1 cellular context compared by ENCODE assay signal in the genomic region with DNA sequence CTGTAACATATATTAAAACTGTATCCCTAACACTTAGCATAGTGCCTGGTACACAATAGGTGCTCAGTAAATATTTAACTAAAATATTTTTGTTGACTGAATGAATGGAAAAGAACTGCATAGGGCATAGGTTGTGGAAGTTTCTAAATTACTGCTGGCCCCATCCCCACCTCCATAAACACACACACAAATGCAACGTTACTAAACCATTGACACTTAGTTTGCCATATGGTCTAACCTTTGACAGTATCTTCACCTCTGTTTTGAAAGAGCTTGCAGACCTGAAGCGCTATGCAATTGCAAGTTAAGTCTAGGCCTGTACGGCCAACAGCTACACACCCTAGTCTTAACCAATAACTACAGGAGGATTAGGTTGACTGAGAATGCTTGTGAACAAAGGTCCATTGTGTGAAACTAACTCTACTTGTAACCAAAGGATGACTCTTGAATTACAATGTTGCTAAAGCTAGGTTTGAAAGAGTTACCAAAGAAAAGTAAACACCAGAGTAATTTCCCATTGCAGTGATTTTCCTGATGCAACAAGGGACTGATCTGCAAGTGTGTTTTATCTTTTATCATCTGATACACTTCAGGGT.
TF ChIP-seq lines count a peak whose summit lies in the region.

No MANE protein-coding gene starts in this region.

TF ChIP-seq in HepG2, 621 proteins besides CTCF, POLR2A, EP300 and RAD21 (continued from another document and continues in another):
- TF ChIP-seq, protein P1, sequence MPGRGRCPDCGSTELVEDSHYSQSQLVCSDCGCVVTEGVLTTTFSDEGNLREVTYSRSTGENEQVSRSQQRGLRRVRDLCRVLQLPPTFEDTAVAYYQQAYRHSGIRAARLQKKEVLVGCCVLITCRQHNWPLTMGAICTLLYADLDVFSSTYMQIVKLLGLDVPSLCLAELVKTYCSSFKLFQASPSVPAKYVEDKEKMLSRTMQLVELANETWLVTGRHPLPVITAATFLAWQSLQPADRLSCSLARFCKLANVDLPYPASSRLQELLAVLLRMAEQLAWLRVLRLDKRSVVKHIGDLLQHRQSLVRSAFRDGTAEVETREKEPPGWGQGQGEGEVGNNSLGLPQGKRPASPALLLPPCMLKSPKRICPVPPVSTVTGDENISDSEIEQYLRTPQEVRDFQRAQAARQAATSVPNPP (CRISPR knock-in tag; IDR thresholded peaks at IDR 0.05): 0 out of 2 replicates have a peak, but pooled peaks have one; percentile 42
- TF ChIP-seq HDAC1 (CRISPR knock-in tag; IDR thresholded peaks at IDR 0.05): peak; percentile 76
- no peak for TF ChIP-seq GABPA (IDR thresholded peaks at IDR 0.05; ENCODE audit: low read depth, low read length)
- TF ChIP-seq GABPA (CRISPR knock-in tag; IDR thresholded peaks at IDR 0.05; ENCODE audit: low read depth): peak; percentile 39; the same call in 1 of the 2 replicates
- TF ChIP-seq, protein P2, sequence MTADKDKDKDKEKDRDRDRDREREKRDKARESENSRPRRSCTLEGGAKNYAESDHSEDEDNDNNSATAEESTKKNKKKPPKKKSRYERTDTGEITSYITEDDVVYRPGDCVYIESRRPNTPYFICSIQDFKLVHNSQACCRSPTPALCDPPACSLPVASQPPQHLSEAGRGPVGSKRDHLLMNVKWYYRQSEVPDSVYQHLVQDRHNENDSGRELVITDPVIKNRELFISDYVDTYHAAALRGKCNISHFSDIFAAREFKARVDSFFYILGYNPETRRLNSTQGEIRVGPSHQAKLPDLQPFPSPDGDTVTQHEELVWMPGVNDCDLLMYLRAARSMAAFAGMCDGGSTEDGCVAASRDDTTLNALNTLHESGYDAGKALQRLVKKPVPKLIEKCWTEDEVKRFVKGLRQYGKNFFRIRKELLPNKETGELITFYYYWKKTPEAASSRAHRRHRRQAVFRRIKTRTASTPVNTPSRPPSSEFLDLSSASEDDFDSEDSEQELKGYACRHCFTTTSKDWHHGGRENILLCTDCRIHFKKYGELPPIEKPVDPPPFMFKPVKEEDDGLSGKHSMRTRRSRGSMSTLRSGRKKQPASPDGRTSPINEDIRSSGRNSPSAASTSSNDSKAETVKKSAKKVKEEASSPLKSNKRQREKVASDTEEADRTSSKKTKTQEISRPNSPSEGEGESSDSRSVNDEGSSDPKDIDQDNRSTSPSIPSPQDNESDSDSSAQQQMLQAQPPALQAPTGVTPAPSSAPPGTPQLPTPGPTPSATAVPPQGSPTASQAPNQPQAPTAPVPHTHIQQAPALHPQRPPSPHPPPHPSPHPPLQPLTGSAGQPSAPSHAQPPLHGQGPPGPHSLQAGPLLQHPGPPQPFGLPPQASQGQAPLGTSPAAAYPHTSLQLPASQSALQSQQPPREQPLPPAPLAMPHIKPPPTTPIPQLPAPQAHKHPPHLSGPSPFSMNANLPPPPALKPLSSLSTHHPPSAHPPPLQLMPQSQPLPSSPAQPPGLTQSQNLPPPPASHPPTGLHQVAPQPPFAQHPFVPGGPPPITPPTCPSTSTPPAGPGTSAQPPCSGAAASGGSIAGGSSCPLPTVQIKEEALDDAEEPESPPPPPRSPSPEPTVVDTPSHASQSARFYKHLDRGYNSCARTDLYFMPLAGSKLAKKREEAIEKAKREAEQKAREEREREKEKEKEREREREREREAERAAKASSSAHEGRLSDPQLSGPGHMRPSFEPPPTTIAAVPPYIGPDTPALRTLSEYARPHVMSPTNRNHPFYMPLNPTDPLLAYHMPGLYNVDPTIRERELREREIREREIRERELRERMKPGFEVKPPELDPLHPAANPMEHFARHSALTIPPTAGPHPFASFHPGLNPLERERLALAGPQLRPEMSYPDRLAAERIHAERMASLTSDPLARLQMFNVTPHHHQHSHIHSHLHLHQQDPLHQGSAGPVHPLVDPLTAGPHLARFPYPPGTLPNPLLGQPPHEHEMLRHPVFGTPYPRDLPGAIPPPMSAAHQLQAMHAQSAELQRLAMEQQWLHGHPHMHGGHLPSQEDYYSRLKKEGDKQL (CRISPR knock-in tag; IDR thresholded peaks at IDR 0.05; ENCODE audit: low read depth): peak; percentile 45; the same call in 1 of the 2 replicates
- TF ChIP-seq FOXP1 (IDR thresholded peaks at IDR 0.05): no peak
- TF ChIP-seq FOXP1 (CRISPR knock-in tag; IDR thresholded peaks at IDR 0.05): peak; percentile 49; the same call in 1 of the 2 replicates
- TF ChIP-seq MIER3 (CRISPR knock-in tag; IDR thresholded peaks at IDR 0.05; ENCODE audit: borderline replicate concordance): no peak
- 0 out of 4 replicates have a peak, but pooled peaks have one; percentile 33 to 43 for TF ChIP-seq NR2F1 (CRISPR knock-in tag; IDR thresholded peaks at IDR 0.05)
- TF ChIP-seq, protein P3, sequence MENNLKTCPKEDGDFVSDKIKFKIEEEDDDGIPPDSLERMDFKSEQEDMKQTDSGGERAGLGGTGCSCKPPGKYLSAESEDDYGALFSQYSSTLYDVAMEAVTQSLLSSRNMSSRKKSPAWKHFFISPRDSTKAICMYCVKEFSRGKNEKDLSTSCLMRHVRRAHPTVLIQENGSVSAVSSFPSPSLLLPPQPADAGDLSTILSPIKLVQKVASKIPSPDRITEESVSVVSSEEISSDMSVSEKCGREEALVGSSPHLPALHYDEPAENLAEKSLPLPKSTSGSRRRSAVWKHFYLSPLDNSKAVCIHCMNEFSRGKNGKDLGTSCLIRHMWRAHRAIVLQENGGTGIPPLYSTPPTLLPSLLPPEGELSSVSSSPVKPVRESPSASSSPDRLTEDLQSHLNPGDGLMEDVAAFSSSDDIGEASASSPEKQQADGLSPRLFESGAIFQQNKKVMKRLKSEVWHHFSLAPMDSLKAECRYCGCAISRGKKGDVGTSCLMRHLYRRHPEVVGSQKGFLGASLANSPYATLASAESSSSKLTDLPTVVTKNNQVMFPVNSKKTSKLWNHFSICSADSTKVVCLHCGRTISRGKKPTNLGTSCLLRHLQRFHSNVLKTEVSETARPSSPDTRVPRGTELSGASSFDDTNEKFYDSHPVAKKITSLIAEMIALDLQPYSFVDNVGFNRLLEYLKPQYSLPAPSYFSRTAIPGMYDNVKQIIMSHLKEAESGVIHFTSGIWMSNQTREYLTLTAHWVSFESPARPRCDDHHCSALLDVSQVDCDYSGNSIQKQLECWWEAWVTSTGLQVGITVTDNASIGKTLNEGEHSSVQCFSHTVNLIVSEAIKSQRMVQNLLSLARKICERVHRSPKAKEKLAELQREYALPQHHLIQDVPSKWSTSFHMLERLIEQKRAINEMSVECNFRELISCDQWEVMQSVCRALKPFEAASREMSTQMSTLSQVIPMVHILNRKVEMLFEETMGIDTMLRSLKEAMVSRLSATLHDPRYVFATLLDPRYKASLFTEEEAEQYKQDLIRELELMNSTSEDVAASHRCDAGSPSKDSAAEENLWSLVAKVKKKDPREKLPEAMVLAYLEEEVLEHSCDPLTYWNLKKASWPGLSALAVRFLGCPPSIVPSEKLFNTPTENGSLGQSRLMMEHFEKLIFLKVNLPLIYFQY (CRISPR knock-in tag; IDR thresholded peaks at IDR 0.05; ENCODE audit: borderline replicate concordance): no peak
- TF ChIP-seq, protein P4, sequence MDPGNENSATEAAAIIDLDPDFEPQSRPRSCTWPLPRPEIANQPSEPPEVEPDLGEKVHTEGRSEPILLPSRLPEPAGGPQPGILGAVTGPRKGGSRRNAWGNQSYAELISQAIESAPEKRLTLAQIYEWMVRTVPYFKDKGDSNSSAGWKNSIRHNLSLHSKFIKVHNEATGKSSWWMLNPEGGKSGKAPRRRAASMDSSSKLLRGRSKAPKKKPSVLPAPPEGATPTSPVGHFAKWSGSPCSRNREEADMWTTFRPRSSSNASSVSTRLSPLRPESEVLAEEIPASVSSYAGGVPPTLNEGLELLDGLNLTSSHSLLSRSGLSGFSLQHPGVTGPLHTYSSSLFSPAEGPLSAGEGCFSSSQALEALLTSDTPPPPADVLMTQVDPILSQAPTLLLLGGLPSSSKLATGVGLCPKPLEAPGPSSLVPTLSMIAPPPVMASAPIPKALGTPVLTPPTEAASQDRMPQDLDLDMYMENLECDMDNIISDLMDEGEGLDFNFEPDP (CRISPR knock-in tag; conservative IDR thresholded peaks at IDR 0.05): no peak
- peak; percentile 43; the same call in 1 of the 2 replicates for TF ChIP-seq EHMT2 (IDR thresholded peaks at IDR 0.05; ENCODE audit: borderline replicate concordance, low read depth, low read length)
- no peak for TF ChIP-seq ZSCAN20 (CRISPR knock-in tag; IDR thresholded peaks at IDR 0.05; ENCODE audit: borderline replicate concordance)
- TF ChIP-seq ZNF232 (CRISPR knock-in tag; IDR thresholded peaks at IDR 0.05; ENCODE audit: borderline replicate concordance): no peak
- 0 out of 2 replicates have a peak, but pooled peaks have one; percentile 8 for TF ChIP-seq RARA (CRISPR knock-in tag; IDR thresholded peaks at IDR 0.05)
- TF ChIP-seq CHD4 (IDR thresholded peaks at IDR 0.05; ENCODE audit: borderline replicate concordance, low read length): 0 out of 2 replicates have a peak, but pooled peaks have one; percentile 24
- TF ChIP-seq ZFX (CRISPR knock-in tag; IDR thresholded peaks at IDR 0.05; ENCODE audit: low read depth): peak; percentile 59
- TF ChIP-seq ZNF761 (CRISPR knock-in tag; conservative IDR thresholded peaks at IDR 0.05): no peak
- TF ChIP-seq ZNF720 (CRISPR knock-in tag; IDR thresholded peaks at IDR 0.05): no peak
- no peak for TF ChIP-seq ZNF160 (CRISPR knock-in tag; IDR thresholded peaks at IDR 0.05)
- no peak for TF ChIP-seq ZBTB3 (CRISPR knock-in tag; IDR thresholded peaks at IDR 0.05; ENCODE audit: borderline replicate concordance, low read depth)
- TF ChIP-seq, protein P5, sequence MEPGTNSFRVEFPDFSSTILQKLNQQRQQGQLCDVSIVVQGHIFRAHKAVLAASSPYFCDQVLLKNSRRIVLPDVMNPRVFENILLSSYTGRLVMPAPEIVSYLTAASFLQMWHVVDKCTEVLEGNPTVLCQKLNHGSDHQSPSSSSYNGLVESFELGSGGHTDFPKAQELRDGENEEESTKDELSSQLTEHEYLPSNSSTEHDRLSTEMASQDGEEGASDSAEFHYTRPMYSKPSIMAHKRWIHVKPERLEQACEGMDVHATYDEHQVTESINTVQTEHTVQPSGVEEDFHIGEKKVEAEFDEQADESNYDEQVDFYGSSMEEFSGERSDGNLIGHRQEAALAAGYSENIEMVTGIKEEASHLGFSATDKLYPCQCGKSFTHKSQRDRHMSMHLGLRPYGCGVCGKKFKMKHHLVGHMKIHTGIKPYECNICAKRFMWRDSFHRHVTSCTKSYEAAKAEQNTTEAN (CRISPR knock-in tag; conservative IDR thresholded peaks at IDR 0.05): peak; percentile 57; the same call in 1 of the 2 replicates
- no peak for TF ChIP-seq PHF20 (CRISPR knock-in tag; IDR thresholded peaks at IDR 0.05)
- TF ChIP-seq NFATC3 (CRISPR knock-in tag; IDR thresholded peaks at IDR 0.05): no peak
- peak; percentile 58; the same call in 1 of the 2 replicates for TF ChIP-seq TBX3 (IDR thresholded peaks at IDR 0.05; ENCODE audit: borderline replicate concordance)
- TF ChIP-seq NR2F2 (IDR thresholded peaks at IDR 0.05; ENCODE audit: borderline replicate concordance, low read depth): peak; percentile 76; the same call in 1 of the 2 replicates
- no peak for TF ChIP-seq ZNF251 (CRISPR knock-in tag; IDR thresholded peaks at IDR 0.05)
- TF ChIP-seq ZSCAN29 (CRISPR knock-in tag; conservative IDR thresholded peaks at IDR 0.05): no peak
- TF ChIP-seq ZNF136 (CRISPR knock-in tag; IDR thresholded peaks at IDR 0.05; ENCODE audit: low read depth): no peak
- no peak for TF ChIP-seq MATR3 (CRISPR knock-in tag; IDR thresholded peaks at IDR 0.05)
- no peak for TF ChIP-seq ZFP90 (CRISPR knock-in tag; IDR thresholded peaks at IDR 0.05; ENCODE audit: borderline replicate concordance)
- TF ChIP-seq TCF12 (IDR thresholded peaks at IDR 0.05): no peak
- no peak for TF ChIP-seq TCF12 (CRISPR knock-in tag; IDR thresholded peaks at IDR 0.05)
- TF ChIP-seq KLF15 (CRISPR knock-in tag; IDR thresholded peaks at IDR 0.05; ENCODE audit: borderline replicate concordance): no peak
- TF ChIP-seq, protein P6, sequence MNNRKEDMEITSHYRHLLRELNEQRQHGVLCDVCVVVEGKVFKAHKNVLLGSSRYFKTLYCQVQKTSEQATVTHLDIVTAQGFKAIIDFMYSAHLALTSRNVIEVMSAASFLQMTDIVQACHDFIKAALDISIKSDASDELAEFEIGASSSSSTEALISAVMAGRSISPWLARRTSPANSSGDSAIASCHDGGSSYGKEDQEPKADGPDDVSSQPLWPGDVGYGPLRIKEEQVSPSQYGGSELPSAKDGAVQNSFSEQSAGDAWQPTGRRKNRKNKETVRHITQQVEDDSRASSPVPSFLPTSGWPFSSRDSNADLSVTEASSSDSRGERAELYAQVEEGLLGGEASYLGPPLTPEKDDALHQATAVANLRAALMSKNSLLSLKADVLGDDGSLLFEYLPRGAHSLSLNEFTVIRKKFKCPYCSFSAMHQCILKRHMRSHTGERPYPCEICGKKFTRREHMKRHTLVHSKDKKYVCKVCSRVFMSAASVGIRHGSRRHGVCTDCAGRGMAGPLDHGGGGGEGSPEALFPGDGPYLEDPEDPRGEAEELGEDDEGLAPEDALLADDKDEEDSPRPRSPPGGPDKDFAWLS (CRISPR knock-in tag; IDR thresholded peaks at IDR 0.05; ENCODE audit: borderline replicate concordance): no peak
- TF ChIP-seq NONO (IDR thresholded peaks at IDR 0.05): no peak
- TF ChIP-seq NONO (CRISPR knock-in tag; conservative IDR thresholded peaks at IDR 0.05): no peak
- peak; percentile 52; the same call in 1 of the 2 replicates for TF ChIP-seq YEATS4 (CRISPR knock-in tag; IDR thresholded peaks at IDR 0.05; ENCODE audit: borderline replicate concordance)
- no peak for TF ChIP-seq SP140L (CRISPR knock-in tag; IDR thresholded peaks at IDR 0.05; ENCODE audit: borderline replicate concordance)
- peak; percentile 37 for TF ChIP-seq ASH2L (IDR thresholded peaks at IDR 0.05; ENCODE audit: insufficient read length, low read depth, low read length)
- TF ChIP-seq ARID2 (CRISPR knock-in tag; IDR thresholded peaks at IDR 0.05; ENCODE audit: borderline replicate concordance): no peak
- no peak for TF ChIP-seq CBX5 (CRISPR knock-in tag; IDR thresholded peaks at IDR 0.05; ENCODE audit: borderline replicate concordance)
- TF ChIP-seq, protein P7, sequence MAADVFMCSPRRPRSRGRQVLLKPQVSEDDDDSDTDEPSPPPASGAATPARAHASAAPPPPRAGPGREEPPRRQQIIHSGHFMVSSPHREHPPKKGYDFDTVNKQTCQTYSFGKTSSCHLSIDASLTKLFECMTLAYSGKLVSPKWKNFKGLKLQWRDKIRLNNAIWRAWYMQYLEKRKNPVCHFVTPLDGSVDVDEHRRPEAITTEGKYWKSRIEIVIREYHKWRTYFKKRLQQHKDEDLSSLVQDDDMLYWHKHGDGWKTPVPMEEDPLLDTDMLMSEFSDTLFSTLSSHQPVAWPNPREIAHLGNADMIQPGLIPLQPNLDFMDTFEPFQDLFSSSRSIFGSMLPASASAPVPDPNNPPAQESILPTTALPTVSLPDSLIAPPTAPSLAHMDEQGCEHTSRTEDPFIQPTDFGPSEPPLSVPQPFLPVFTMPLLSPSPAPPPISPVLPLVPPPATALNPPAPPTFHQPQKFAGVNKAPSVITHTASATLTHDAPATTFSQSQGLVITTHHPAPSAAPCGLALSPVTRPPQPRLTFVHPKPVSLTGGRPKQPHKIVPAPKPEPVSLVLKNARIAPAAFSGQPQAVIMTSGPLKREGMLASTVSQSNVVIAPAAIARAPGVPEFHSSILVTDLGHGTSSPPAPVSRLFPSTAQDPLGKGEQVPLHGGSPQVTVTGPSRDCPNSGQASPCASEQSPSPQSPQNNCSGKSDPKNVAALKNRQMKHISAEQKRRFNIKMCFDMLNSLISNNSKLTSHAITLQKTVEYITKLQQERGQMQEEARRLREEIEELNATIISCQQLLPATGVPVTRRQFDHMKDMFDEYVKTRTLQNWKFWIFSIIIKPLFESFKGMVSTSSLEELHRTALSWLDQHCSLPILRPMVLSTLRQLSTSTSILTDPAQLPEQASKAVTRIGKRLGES (CRISPR knock-in tag; IDR thresholded peaks at IDR 0.05; ENCODE audit: borderline replicate concordance): no peak
- no peak for TF ChIP-seq ZFYVE20 (CRISPR knock-in tag; IDR thresholded peaks at IDR 0.05; ENCODE audit: borderline replicate concordance, low read depth)
